In genomic region chr12:113135178-113136127, GRCh38 we compare ENCODE assay signal across 9 cellular contexts. TPM values are rescaled to one million over a fixed set of nuclear protein-coding genes. Genes with fewer than 3 reads are reported as not detected.
A peak's percentile ranks its signal among the peaks of the same experiment; 100 is the strongest.
DNase-seq lines count a peak whose midpoint lies in the region; ATAC-seq lines count a peak whose summit lies in the region.
"Had no signal": no experiment of that assay in that cellular context is flagged by ENCODE, and none has a peak within 500 bp of the region (broad histone marks: within the 10 kb centered on the region; RNA-seq: fewer than 3 reads in every experiment).

TSS of gene RASAL1 (minus strand) at chr12:113135761. CDS start at chr12:113135462, 299 bp downstream.

- intact Hi-C loops in activated naive CD4-positive, alpha-beta T cell treated with anti-CD3 and anti-CD28 coated beads for 36 hours (cut with micrococcal nuclease): loop anchor here (1.0 kb wide), 2 partner anchors 17 to 50 kb away; partner anchors contain the start of genes DDX54 and RITA1

- no peaks in the 10 kb centered on the region for H3K9me3 Mint-ChIP-seq in activated naive CD4-positive, alpha-beta T cell treated with anti-CD3 and anti-CD28 coated beads for 36 hours
- H3K9me3 Mint-ChIP-seq in immature natural killer cell: no peaks in the 10 kb centered on the region

- peak within 1 kb of the TSS; percentile 70 for H3K4me3 Mint-ChIP-seq in activated naive CD4-positive, alpha-beta T cell treated with anti-CD3 and anti-CD28 coated beads for 36 hours
- H3K4me3 Mint-ChIP-seq in immature natural killer cell: no peak within 1 kb of the TSS

- H3K36me3 Mint-ChIP-seq in activated naive CD4-positive, alpha-beta T cell treated with anti-CD3 and anti-CD28 coated beads for 36 hours (ENCODE audit: low read depth): no peaks in the 10 kb centered on the region
- no peaks in the 10 kb centered on the region for H3K36me3 Mint-ChIP-seq in immature natural killer cell

- in situ Hi-C loops in SK-MEL-5 (cut with HindIII; ENCODE audit: low pct_unique_long_range_greater_than_20kb, low sequenced_read_pairs): no loop called here

- CTCF ChIA-PET in activated naive CD4-positive, alpha-beta T cell treated with anti-CD3 and anti-CD28 coated beads for 36 hours (lab: Charles Lee): interaction anchor here (0.9 to 4.1 kb wide), 9 partner anchors 12 to 143 kb away, joined by 3 to 21 read pairs (median 5); no protein-coding TSS in a partner anchor

- H3K4me1 Mint-ChIP-seq in activated naive CD4-positive, alpha-beta T cell treated with anti-CD3 and anti-CD28 coated beads for 36 hours (ENCODE audit: low read depth): peaks cover 18% of the 10 kb centered on the region
- peaks cover 0 to 3% of the 10 kb centered on the region in 2 donors for H3K4me1 Mint-ChIP-seq in immature natural killer cell

- DNase-seq in CD1c-positive myeloid dendritic cell (ENCODE audit: extremely low spot score) (peak; percentile 81), SK-MEL-5 (ENCODE audit: low read depth, low spot score) (peak; percentile 58), immature natural killer cell (peak in 2 of 3 donors; percentile 14 to 22), cortex of kidney (lab: John Stamatoyannopoulos, UW) (no peak)
- peak; percentile 90 for DNase-seq in activated naive CD4-positive, alpha-beta T cell treated with anti-CD3 and anti-CD28 coated beads for 36 hours
- DNase-seq in stimulated activated CD4-positive, alpha-beta T cell treated with anti-CD3 and anti-CD28 coated beads, TNF-alpha, amount 100 ng/mL, for 24 hours (ENCODE audit: low read depth in 3 of 3): peak; percentile 57 to 87 (median 64)

- peak; percentile 58 for ATAC-seq in HG03439 (IDR thresholded peaks at IDR 0.05; ENCODE audit: unreplicated experiment)
- ATAC-seq in HG03520 (IDR thresholded peaks at IDR 0.05; ENCODE audit: unreplicated experiment): no peak

- no peaks in the 10 kb centered on the region for H3K27me3 Mint-ChIP-seq in activated naive CD4-positive, alpha-beta T cell treated with anti-CD3 and anti-CD28 coated beads for 36 hours (ENCODE audit: low read depth)
- H3K27me3 Mint-ChIP-seq in immature natural killer cell (ENCODE audit: low read depth in 3 of 3): peaks cover 0 to 4% (median 0%) of the 10 kb centered on the region in 3 donors

- H3K27ac Mint-ChIP-seq in activated naive CD4-positive, alpha-beta T cell treated with anti-CD3 and anti-CD28 coated beads for 36 hours: peak within 1 kb of the TSS; percentile 73
- no peak within 1 kb of the TSS for H3K27ac Mint-ChIP-seq in immature natural killer cell

RNA-seq across cellular contexts. Expression of gene RASAL1, which starts in this region (rescaled TPM):
- total RNA-seq in SK-MEL-5 (2014; rRNA removed; shearing (Covaris generic)): 0.74 and 0.85 TPM in 2 replicates
- polyA plus RNA-seq in SK-MEL-5 (2015; cell fraction: cytosol; rRNA removed): 1.3 and 2.2 TPM in 2 replicates
- polyA plus RNA-seq in SK-MEL-5 (2015; cell fraction: nucleus; rRNA removed): 9.1 and 9.8 TPM in 2 replicates
- total RNA-seq in activated naive CD4-positive, alpha-beta T cell treated with anti-CD3 and anti-CD28 coated beads for 36 hours: 1 to 10 TPM; 2.6 to 3.2 TPM
- not detected for polyA plus RNA-seq in immature natural killer cell
- total RNA-seq: myocyte had no signal

Comparison
In these comparisons a context has a peak if more than half of its experiments do, and no peak if none do; other contexts are left out.
1. Peak in DNase-seq in immature natural killer cell; RNA of the gene not detected or under 1 TPM.